Comparison of ENCODE assay signal across 1 cellular context in genomic region chr7:139777948-139778841, GRCh38.
TF ChIP-seq lines count a peak whose summit lies in the region.

TSS of gene HIPK2 (minus strand) at chr7:139777998. CDS start at chr7:139777623, 375 bp downstream.

TF ChIP-seq in GM23338, 12 proteins besides CTCF, POLR2A, EP300 and RAD21 (continued from another document):
- no peak for TF ChIP-seq REST (IDR thresholded peaks at IDR 0.05; ENCODE audit: unreplicated experiment)
- no peak for TF ChIP-seq CREB1 (CRISPR knock-in tag; IDR thresholded peaks at IDR 0.05; ENCODE audit: low read depth)
- no peak for TF ChIP-seq STAT1 (IDR thresholded peaks at IDR 0.05; ENCODE audit: unreplicated experiment)
- no peak for TF ChIP-seq EZH2phosphoT487 (IDR thresholded peaks at IDR 0.05; ENCODE audit: unreplicated experiment)
- no peak for TF ChIP-seq ETS1 (IDR thresholded peaks at IDR 0.05)
- no peak for TF ChIP-seq NANOG (IDR thresholded peaks at IDR 0.05; ENCODE audit: borderline replicate concordance)
- TF ChIP-seq JUNB (IDR thresholded peaks at IDR 0.05; ENCODE audit: unreplicated experiment), result no peak
